Comparison of ENCODE assay signal across 21 cellular contexts in genomic region chr2:16255120-16255519, GRCh38.
"Had no signal": no experiment of that assay in that cellular context is flagged by ENCODE, and none has a peak within 500 bp of the region (broad histone marks: within the 10 kb centered on the region; RNA-seq: fewer than 3 reads in every experiment).

No MANE protein-coding gene starts in this region.

- H3K9ac ChIP-seq: SK-N-SH had no signal

- H3K9me3 ChIP-seq: SK-N-SH had no signal

- DNase-seq: IMR-90, Karpas-422, KG1, MM.1S, NCI-H1092 treated with DMSO at 0.1 percent for 48 hours, NCI-H1436, NCI-H187, NCI-H2029, NCI-H2081 treated with DMSO at 0.1 percent for 48 hours, NCI-H2171, NCI-H226, NCI-H446, NCI-H510A, NCI-H524 treated with DMSO at 0.1 percent for 48 hours, NCI-H69, NCI-H774, RPMI8226, SHP77, SK-N-SH, SW 1271 had no signal

- FAIRE-seq: RCC 7860 had no signal

- H3K4me2 ChIP-seq: SK-N-SH had no signal
